In the genomic region with DNA sequence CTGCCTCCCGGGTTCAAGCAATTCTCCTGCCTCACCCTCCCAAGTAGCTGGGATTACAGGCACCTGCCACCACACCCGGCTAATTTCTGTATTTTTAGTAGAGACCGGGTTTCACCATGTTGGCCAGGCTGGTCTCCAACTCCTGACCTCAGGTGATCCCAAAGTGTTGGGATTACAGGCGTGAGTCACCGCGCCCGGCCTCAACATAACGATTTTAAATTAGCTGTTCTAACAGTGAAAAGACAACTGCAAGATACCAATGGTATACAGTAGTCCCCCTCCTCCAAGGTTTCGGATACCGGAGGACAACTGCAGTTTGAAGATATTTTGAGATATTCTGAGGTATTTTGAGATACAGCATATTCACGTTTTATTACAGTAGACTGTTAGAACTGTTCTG, we compare ENCODE assay signal across 7 cellular contexts. TPM values are rescaled to one million over a fixed set of nuclear protein-coding genes. Genes with fewer than 3 reads are reported as not detected.
DNase-seq lines count a peak whose midpoint lies in the region; ATAC-seq, FAIRE-seq and TF ChIP-seq lines count a peak whose summit lies in the region.
"Not testable (repeated sequence)": the region's sequence is repeated elsewhere in the genome, so short reads cannot be mapped to it uniquely, and the experiment has no call there.
"Had no signal": no experiment of that assay in that cellular context is flagged by ENCODE, and none has a peak within 500 bp of the region (broad histone marks: within the 10 kb centered on the region; RNA-seq: fewer than 3 reads in every experiment).

No MANE protein-coding gene starts in this region.

- FAIRE-seq in K562 (lab: Jason Lieb, UNC): not testable (repeated sequence)

- TF ChIP-seq CTCF in HEK293 (tag by site-specific recombination; IDR thresholded peaks at IDR 0.05); K562 (IDR thresholded peaks at IDR 0.05 in 2 of 3, conservative IDR thresholded peaks at IDR 0.05 in 1 of 3; ENCODE audit: insufficient read depth in 2 of 3, low read depth in 1 of 3, low read length in 3 of 3); neural cell (IDR thresholded peaks at IDR 0.05; ENCODE audit: poor library complexity, severe bottlenecking): not testable (repeated sequence)

- not testable (repeated sequence) for TF ChIP-seq EP300 in K562 (IDR thresholded peaks at IDR 0.05; ENCODE audit: low read length); neural cell (conservative IDR thresholded peaks at IDR 0.05; ENCODE audit: poor library complexity, severe bottlenecking)

- H4K20me1 ChIP-seq in BLaER1 treated with 17β-estradiol and CSF1 and Interleukin-3, amounts not matched to agents 10 nM and 100 nM: peaks cover 0 to 45% (median 5%) of the 10 kb centered on the region in 11 experiments; a peak in 8 of 22 replicates
- not testable (repeated sequence) for H4K20me1 ChIP-seq in K562 (replicated peaks; ENCODE audit: control insufficient read depth, insufficient read depth, low read length); neural cell (ENCODE audit: insufficient read depth)

- H3K9ac ChIP-seq in BLaER1 treated with 17β-estradiol and CSF1 and Interleukin-3, amounts not matched to agents 10 nM and 100 nM: 0 out of 22 replicates have a peak overlapping the region, but pooled peaks of 1 of the 11 experiments have one; percentile 1
- not testable (repeated sequence) for H3K9ac ChIP-seq in K562 (ENCODE audit: insufficient read depth in 1 of 2, low read depth in 2 of 2, low read length in 2 of 2); iPS-15b (ENCODE audit: low read depth, low read length); neural cell (ENCODE audit: low read length)

- not testable (repeated sequence) for ATAC-seq in K562

- not testable (repeated sequence) for H3K9me2 ChIP-seq in neural cell (ENCODE audit: insufficient read depth, low read length)

- H3K4me2 ChIP-seq in BLaER1 treated with 17β-estradiol and CSF1 and Interleukin-3, amounts not matched to agents 10 nM and 100 nM: peak overlapping the region; percentile 10 to 74 (median 47); a peak in 19 of 22 replicates
- not testable (repeated sequence) for H3K4me2 ChIP-seq in K562 (ENCODE audit: insufficient read depth, low read length); neural cell (ENCODE audit: low read length)

- not testable (repeated sequence) for H3K27ac ChIP-seq in BLaER1 treated with 17β-estradiol and CSF1 and Interleukin-3, amounts not matched to agents 10 nM and 100 nM; HEK293 (ENCODE audit: extremely low read depth, low read depth, low read length); K562 (ENCODE audit: extremely low read depth, low read depth, low read length); neural cell (ENCODE audit: low read length)

- not testable (repeated sequence) for H2AFZ ChIP-seq in K562 (ENCODE audit: low read depth, low read length); neural cell (ENCODE audit: low read depth, low read length)

- WGBS in K562 (ENCODE audit: insufficient coverage, low coverage, missing lambda C conversion rate): 3% methylated on average over 11 of the region's 11 CpGs

- TF ChIP-seq POLR2A in K562 (conservative IDR thresholded peaks at IDR 0.05): not testable (repeated sequence)

- POLR2A ChIA-PET in HEK293 (lab: Yijun Ruan, JAX): not testable (repeated sequence)
- POLR2A ChIA-PET in K562 (lab: Yijun Ruan, JAX): interaction anchor here (0.6 to 1.4 kb wide), 4 partner anchors 13 to 998 kb away, joined by 3 read pairs; no protein-coding TSS in a partner anchor

- H3K9me3 ChIP-seq in BLaER1 treated with 17β-estradiol and CSF1 and Interleukin-3, amounts not matched to agents 10 nM and 100 nM (replicated peaks in 1 of 11); HEK293 (ENCODE audit: control insufficient read depth, insufficient read depth, low read depth, low read length); K562 (replicated peaks; ENCODE audit: control insufficient read depth, insufficient read depth, low read depth, low read length); iPS-15b (ENCODE audit: control insufficient read depth, insufficient read depth, low read length); neural cell (ENCODE audit: low read length): not testable (repeated sequence)

- H3F3A ChIP-seq in neural cell (ENCODE audit: insufficient read depth, low read length, poor library complexity, severe bottlenecking): not testable (repeated sequence)

- H3K9me1 ChIP-seq in K562 (ENCODE audit: control insufficient read depth, insufficient read depth, low read length): not testable (repeated sequence)

- CTCF ChIA-PET in HEK293 (lab: Yijun Ruan, JAX): interaction anchor here (0.6 kb wide), 2 partner anchors 127 to 1028 kb away, joined by 3 read pairs; no protein-coding TSS in a partner anchor
- CTCF ChIA-PET in K562 (lab: Yijun Ruan, JAX; ENCODE audit: low intra/inter-chr PET ratio): not testable (repeated sequence)

- intact Hi-C loops in K562 (cut with micrococcal nuclease): not testable (repeated sequence)

- not testable (repeated sequence) for H3K36me3 ChIP-seq in BLaER1 treated with 17β-estradiol and CSF1 and Interleukin-3, amounts not matched to agents 10 nM and 100 nM; HEK293 (ENCODE audit: control insufficient read depth in 2 of 2, insufficient read depth in 1 of 2, low read length in 2 of 2); K562 (ENCODE audit: control insufficient read depth, insufficient read depth, low read length); iPS-15b (ENCODE audit: control insufficient read depth, insufficient read depth, low read length); neural cell (ENCODE audit: insufficient read depth, low read length)

- H3K4me3 ChIP-seq in BLaER1 treated with 17β-estradiol and CSF1 and Interleukin-3, amounts not matched to agents 10 nM and 100 nM; HEK293 (ENCODE audit: low read depth, low read length); K562: not testable (repeated sequence)
- H3K4me3 ChIP-seq in iPS-15b (ENCODE audit: low read depth, low read length) (peak overlapping the region; percentile 8), neural cell (ENCODE audit: low read length) (peak overlapping the region; percentile 36)

- not testable (repeated sequence) for BruUV-seq in K562 (replicated peaks; lab: Mats Ljungman, UMichigan)

- H3K27me3 ChIP-seq in BLaER1 treated with 17β-estradiol and CSF1 and Interleukin-3, amounts not matched to agents 10 nM and 100 nM: peaks cover 0 to 16% (median 8%) of the 10 kb centered on the region in 11 experiments; a peak in 13 of 22 replicates
- peaks cover 76 to 79% of the 10 kb centered on the region in 2 experiments for H3K27me3 ChIP-seq in K562 (ENCODE audit: control insufficient read depth in 2 of 2, insufficient read depth in 2 of 2, low read length in 2 of 2)
- not testable (repeated sequence) for H3K27me3 ChIP-seq in iPS-15b (ENCODE audit: control insufficient read depth, insufficient read depth, low read length); neural cell (ENCODE audit: insufficient read depth, low read depth, low read length)

- in situ Hi-C loops in K562 (cut with MboI): not testable (repeated sequence)

- DNase-seq in NCI-H82 (lab: John Stamatoyannopoulos, UW): peak; percentile 54
- not testable (repeated sequence) for DNase-seq in K562 (ENCODE audit: extremely low read depth in 1 of 4, low spot score in 3 of 4)

- H3K4me1 ChIP-seq in BLaER1 treated with 17β-estradiol and CSF1 and Interleukin-3, amounts not matched to agents 10 nM and 100 nM: peaks cover 18 to 44% (median 33%) of the 10 kb centered on the region in 10 experiments
- H3K4me1 ChIP-seq in HEK293 (ENCODE audit: control insufficient read depth, insufficient read depth, low read length); K562 (replicated peaks in 1 of 2; ENCODE audit: control insufficient read depth in 2 of 2, insufficient read depth in 2 of 2, low read length in 2 of 2): not testable (repeated sequence)
- peaks cover 33% of the 10 kb centered on the region for H3K4me1 ChIP-seq in iPS-15b (ENCODE audit: control insufficient read depth, insufficient read depth, low read length)

- TF ChIP-seq RAD21 in K562 (CRISPR knock-in tag; conservative IDR thresholded peaks at IDR 0.05 in 1 of 2, IDR thresholded peaks at IDR 0.05 in 1 of 2); neural cell (conservative IDR thresholded peaks at IDR 0.05): not testable (repeated sequence)

- H3K79me2 ChIP-seq in K562 (ENCODE audit: control insufficient read depth, insufficient read depth, low read length): not testable (repeated sequence)
- peaks cover 92% of the 10 kb centered on the region for H3K79me2 ChIP-seq in neural cell (replicated peaks; ENCODE audit: insufficient read depth, low read length)

RNA-seq across cellular contexts. Expression of a gene that starts 5.0 kb away (rescaled TPM):
- 1.3 and 1.6 TPM in 2 replicates for total RNA-seq in K562 (2011; cell fraction: chromatin; rRNA removed; ENCODE audit: low replicate concordance)
- 0.53 and 0.67 TPM in 2 replicates for total RNA-seq in K562 (2011; cell fraction: nucleolus; rRNA removed)
- total RNA-seq in K562 (2011; cell fraction: nucleoplasm; rRNA removed): 0.88 and 1.8 TPM in 2 replicates
- total RNA-seq in K562 (2014; rRNA removed): 0.04 and 0.09 TPM in 2 replicates
- total RNA-seq in K562 (2014; rRNA removed; fragmentation: Illumina TruSeq; extraction: Trizol): 0.07 and 0.10 TPM in 2 replicates
- total RNA-seq in K562 (2015; rRNA removed; fragmentation: Illumina TruSeq; extraction: Trizol): 0.04 TPM in 2 replicates
- 0.25 and 0.29 TPM in 2 replicates for total RNA-seq in K562 (2021)
- polyA plus RNA-seq in K562 (2011; rRNA removed): 0.17 and 0.24 TPM in 2 replicates
- 0.27 and 0.29 TPM in 2 replicates for polyA plus RNA-seq in K562 (2011; cell fraction: cytosol; rRNA removed)
- polyA plus RNA-seq in K562 (2011; cell fraction: nucleus; rRNA removed): 0.48 and 0.78 TPM in 2 replicates
- 0.17 and 0.24 TPM in 2 replicates for polyA plus RNA-seq in K562 (2012)
- 0.16 and 0.24 TPM in 2 replicates for polyA plus RNA-seq in K562 (2014; fragmentation: Illumina TruSeq; extraction: Trizol)
- under 1 TPM; 0.01 TPM for polyA plus RNA-seq in K562 (2014; fragmentation: Nextera tagmentation; extraction: Ambion mirVana)
- 0.04 and 0.05 TPM in 2 replicates for polyA plus RNA-seq in K562 (2014; rRNA removed)
- 0.39 and 0.48 TPM in 2 replicates for polyA minus RNA-seq in K562 (2011; rRNA and poly(A)+ RNA removed)
- polyA minus RNA-seq in K562 (2011; cell fraction: cytosol; rRNA and poly(A)+ RNA removed): 0.10 and 0.55 TPM in 2 replicates
- 0.67 TPM in 2 replicates for polyA minus RNA-seq in K562 (2011; cell fraction: nucleus; rRNA and poly(A)+ RNA removed)
- polyA plus RNA-seq in neural cell: 14.1 and 14.8 TPM in 2 replicates
- 45.0 and 56.7 TPM in 2 replicates for polyA minus RNA-seq in neural cell
- polyA plus RNA-seq: CD4-positive, CD25-positive, alpha-beta regulatory T cell had no signal

RNA-seq across cellular contexts. Expression of a gene that starts 59.7 kb away (rescaled TPM):
- total RNA-seq in K562 (2011; cell fraction: chromatin; rRNA removed; ENCODE audit: low replicate concordance): not detected in 2 replicates
- total RNA-seq in K562 (2011; cell fraction: nucleolus; rRNA removed): not detected in 2 replicates
- not detected in 2 replicates for total RNA-seq in K562 (2011; cell fraction: nucleoplasm; rRNA removed)
- not detected in 2 replicates for total RNA-seq in K562 (2014; rRNA removed)
- total RNA-seq in K562 (2014; rRNA removed; fragmentation: Illumina TruSeq; extraction: Trizol): not detected in 2 replicates
- not detected in 2 replicates for total RNA-seq in K562 (2015; rRNA removed; fragmentation: Illumina TruSeq; extraction: Trizol)
- not detected in 2 replicates for total RNA-seq in K562 (2021)
- polyA plus RNA-seq in K562 (2011; rRNA removed): not detected in 2 replicates
- polyA plus RNA-seq in K562 (2011; cell fraction: cytosol; rRNA removed): not detected in 2 replicates
- not detected in 2 replicates for polyA plus RNA-seq in K562 (2011; cell fraction: nucleus; rRNA removed)
- not detected in 2 replicates for polyA plus RNA-seq in K562 (2012)
- not detected in 2 replicates for polyA plus RNA-seq in K562 (2014; fragmentation: Illumina TruSeq; extraction: Trizol)
- not detected for polyA plus RNA-seq in K562 (2014; fragmentation: Nextera tagmentation; extraction: Ambion mirVana)
- polyA plus RNA-seq in K562 (2014; rRNA removed): not detected in 2 replicates
- not detected in 2 replicates for polyA minus RNA-seq in K562 (2011; rRNA and poly(A)+ RNA removed)
- polyA minus RNA-seq in K562 (2011; cell fraction: cytosol; rRNA and poly(A)+ RNA removed): not detected in 2 replicates
- polyA minus RNA-seq in K562 (2011; cell fraction: nucleus; rRNA and poly(A)+ RNA removed): not detected in 2 replicates
- polyA plus RNA-seq in neural cell: not detected in 2 replicates
- 0.58 and 0.73 TPM in 2 replicates for polyA minus RNA-seq in neural cell
